ENCODE assay signal across 19 cellular contexts in the genomic region with DNA sequence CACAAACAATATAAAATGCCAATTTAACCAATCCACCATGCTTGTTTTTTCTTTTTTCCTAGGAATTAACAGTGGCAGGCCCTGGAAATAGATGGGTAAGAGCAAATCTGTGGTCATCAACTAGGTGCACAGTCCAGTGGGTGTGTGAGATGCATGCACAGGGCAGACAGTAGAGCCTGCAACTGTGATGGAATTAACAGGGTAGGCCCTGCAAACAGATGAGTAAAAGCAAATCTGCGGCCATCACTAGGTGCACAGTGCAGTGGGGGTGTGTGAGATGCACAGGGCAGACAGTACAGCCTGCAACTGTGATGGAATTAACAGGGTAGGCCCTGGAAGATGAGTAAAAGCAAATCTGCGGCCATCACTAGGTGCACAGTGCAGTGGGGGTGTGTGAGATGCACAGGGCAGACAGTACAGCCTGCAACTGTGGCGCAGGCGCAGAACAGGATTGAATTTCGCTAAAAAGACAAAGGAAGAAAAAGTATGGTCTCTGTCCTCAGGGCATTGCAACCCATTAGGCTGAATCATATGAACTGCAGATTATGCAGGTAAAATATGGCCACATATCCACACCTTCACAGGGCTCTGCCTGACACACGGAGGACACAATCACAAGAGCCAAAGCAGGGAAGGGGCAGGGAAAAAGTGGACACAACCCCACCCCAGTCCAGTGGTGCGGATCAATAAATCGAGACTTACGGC. TPM values are rescaled to one million over a fixed set of nuclear protein-coding genes. Genes with fewer than 3 reads are reported as not detected.
"Had no signal": no experiment of that assay in that cellular context is flagged by ENCODE, and none has a peak within 500 bp of the region (broad histone marks: within the 10 kb centered on the region; RNA-seq: fewer than 3 reads in every experiment).

No MANE protein-coding gene starts in this region.

- H3K27ac ChIP-seq: RWPE1 had no signal

- ATAC-seq: Panc1 had no signal

- H3K9me2 ChIP-seq: SK-N-SH had no signal

- H3K4me2 ChIP-seq: SK-N-SH had no signal

- H3K9ac ChIP-seq: SK-N-SH had no signal

- DNase-seq: Kasumi-1, KG1, MM.1S, NCI-H1092 treated with DMSO at 0.1 percent for 48 hours, NCI-H1436 treated with DMSO at 0.1 percent for 48 hours, NCI-H1694, NCI-H187 treated with DMSO at 0.1 percent for 48 hours, NCI-H2029 treated with DMSO at 0.1 percent for 48 hours, NCI-H2227 treated with DMSO at 0.1 percent for 48 hours, NCI-H524, NCI-H69, NCI-H774, SHP77, SK-N-SH, SW 1271 had no signal

- H3K9me3 ChIP-seq: SK-N-SH had no signal

RNA-seq across cellular contexts. Expression of gene IPCEF1, which starts 41.0 kb away (rescaled TPM):
- total RNA-seq: HT1080, NCI-H460 had no signal
- polyA plus RNA-seq: SK-N-SH had no signal
